1 cellular context compared by ENCODE assay signal in genomic region chr17:72561266-72561665, GRCh38.
TF ChIP-seq lines count a peak whose summit lies in the region.

No MANE protein-coding gene starts in this region.

TF ChIP-seq in H1, 55 proteins besides CTCF, POLR2A, EP300 and RAD21 (continued from another document):
- no peak for TF ChIP-seq SIX5 (IDR thresholded peaks at IDR 0.05; ENCODE audit: low read depth, low read length)
- TF ChIP-seq USF2 (IDR thresholded peaks at IDR 0.05; ENCODE audit: low read length): no peak
- TF ChIP-seq EZH2 (IDR thresholded peaks at IDR 0.05; ENCODE audit: low read depth, low read length, severe bottlenecking): no peak
- no peak for TF ChIP-seq KDM5A (IDR thresholded peaks at IDR 0.05; ENCODE audit: low read length)
- TF ChIP-seq BACH1 (IDR thresholded peaks at IDR 0.05; ENCODE audit: low read length): no peak
- no peak for TF ChIP-seq CTBP2 (IDR thresholded peaks at IDR 0.05; ENCODE audit: borderline replicate concordance, insufficient read depth, insufficient read length, low read length)
- TF ChIP-seq SAP30 (IDR thresholded peaks at IDR 0.05; ENCODE audit: insufficient read depth, insufficient replicate concordance, low read length): no peak
- no peak for TF ChIP-seq JUN (IDR thresholded peaks at IDR 0.05; ENCODE audit: low read depth, low read length)
- no peak for TF ChIP-seq RFX5 (IDR thresholded peaks at IDR 0.05; ENCODE audit: borderline replicate concordance, low read depth, low read length)
- TF ChIP-seq PHF8 (conservative IDR thresholded peaks at IDR 0.05; ENCODE audit: low read depth, low read length): no peak
- TF ChIP-seq CHD2 (IDR thresholded peaks at IDR 0.05; ENCODE audit: low read length): no peak
- no peak for TF ChIP-seq RNF2 (IDR thresholded peaks at IDR 0.05; ENCODE audit: borderline replicate concordance, low read depth, low read length, missing control alignments, poor library complexity, severe bottlenecking)
- no peak for TF ChIP-seq SIN3A (conservative IDR thresholded peaks at IDR 0.05 in 1 of 2, IDR thresholded peaks at IDR 0.05 in 1 of 2; ENCODE audit: low read depth in 1 of 2, low read length in 2 of 2)
- no peak for TF ChIP-seq TBP (IDR thresholded peaks at IDR 0.05; ENCODE audit: low read depth, low read length)
- no peak for TF ChIP-seq RBBP5 (IDR thresholded peaks at IDR 0.05; ENCODE audit: borderline replicate concordance, low read depth, low read length)
- TF ChIP-seq MAFK (IDR thresholded peaks at IDR 0.05; ENCODE audit: low read depth, low read length): no peak
- no peak for TF ChIP-seq KDM1A (IDR thresholded peaks at IDR 0.05; ENCODE audit: borderline replicate concordance, low read length)
